Comparison of ENCODE assay signal across 15 cellular contexts in genomic region chr5:61735531-61735930, GRCh38.
"Had no signal": no experiment of that assay in that cellular context is flagged by ENCODE, and none has a peak within 500 bp of the region (broad histone marks: within the 10 kb centered on the region; RNA-seq: fewer than 3 reads in every experiment).

No MANE protein-coding gene starts in this region.

- H3K36me3 Mint-ChIP-seq: activated naive CD8-positive, alpha-beta T cell; natural killer cell treated with Interleukin-12 subunit alpha and Interleukin-12 subunit beta and Interleukin-15 and Interleukin-18, amount 100 ng/mL, for 72 hours; stimulated activated memory B cell treated with anti-CD40 and anti-IgM and Interleukin-4, amounts not matched to agents 10 μg/mL and 1 μg/mL and 100 μg/mL, for 72 hours had no signal

- H3K9me3 Mint-ChIP-seq: natural killer cell treated with Interleukin-12 subunit alpha and Interleukin-12 subunit beta and Interleukin-15 and Interleukin-18, amount 100 ng/mL, for 72 hours; stimulated activated memory B cell treated with anti-CD40 and anti-IgM and Interleukin-4, amounts not matched to agents 10 μg/mL and 1 μg/mL and 100 μg/mL, for 72 hours had no signal

- H3K27ac Mint-ChIP-seq: activated naive CD8-positive, alpha-beta T cell; natural killer cell treated with Interleukin-12 subunit alpha and Interleukin-12 subunit beta and Interleukin-15 and Interleukin-18, amount 100 ng/mL, for 72 hours; stimulated activated memory B cell treated with anti-CD40 and anti-IgM and Interleukin-4, amounts not matched to agents 10 μg/mL and 1 μg/mL and 100 μg/mL, for 72 hours had no signal

- H3K4me1 Mint-ChIP-seq: stimulated activated memory B cell treated with anti-CD40 and anti-IgM and Interleukin-4, amounts not matched to agents 10 μg/mL and 1 μg/mL and 100 μg/mL, for 72 hours had no signal

- DNase-seq: activated CD4-positive, alpha-beta T cell treated with anti-CD3 and anti-CD28 coated beads, Interleukin-2, amount 50 U/mL, for 1 hour; activated CD4-positive, CD25-positive, alpha-beta regulatory T cell treated with anti-CD3 and anti-CD28 coated beads, Interleukin-2, amount 50 U/mL, for 72 hours; amygdala; brain microvascular endothelial cell; central memory CD4-positive, alpha-beta T cell; colonic mucosa; lower lobe of right lung; right cardiac atrium; spleen; stimulated activated CD4-positive, alpha-beta T cell treated with anti-CD3 and anti-CD28 coated beads, Interleukin-4, amount 100 ng/mL, for 4 hours; T-helper 2 cell; upper lobe of left lung had no signal

- ATAC-seq: lower lobe of right lung; natural killer cell treated with Interleukin-12 subunit alpha and Interleukin-12 subunit beta and Interleukin-15 and Interleukin-18, amount 100 ng/mL, for 72 hours; right cardiac atrium; stimulated activated memory B cell treated with anti-CD40 and anti-IgM and Interleukin-4, amounts not matched to agents 10 μg/mL and 1 μg/mL and 100 μg/mL, for 72 hours had no signal

- H3K4me3 Mint-ChIP-seq: activated naive CD8-positive, alpha-beta T cell; natural killer cell treated with Interleukin-12 subunit alpha and Interleukin-12 subunit beta and Interleukin-15 and Interleukin-18, amount 100 ng/mL, for 72 hours; stimulated activated memory B cell treated with anti-CD40 and anti-IgM and Interleukin-4, amounts not matched to agents 10 μg/mL and 1 μg/mL and 100 μg/mL, for 72 hours had no signal
